In the genomic region with DNA sequence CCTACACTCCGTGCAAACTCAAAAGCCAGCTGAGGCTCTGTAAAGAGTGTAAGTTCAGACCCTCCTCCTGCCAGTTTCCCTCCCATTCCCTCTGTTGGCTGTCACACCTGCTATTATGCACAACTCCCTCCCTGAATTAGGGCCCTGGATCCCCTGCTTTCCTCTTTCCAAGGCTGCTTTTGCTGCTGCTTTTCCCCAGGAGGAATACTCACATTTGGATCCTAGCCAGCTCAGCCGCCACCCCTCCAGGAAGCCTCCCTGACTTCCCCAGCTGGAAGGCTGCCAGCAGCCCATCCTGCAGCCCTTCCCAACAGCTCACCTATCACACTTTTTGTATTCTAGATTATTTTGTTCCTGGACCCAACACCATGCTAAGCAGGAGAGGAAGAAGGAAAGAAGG, we compare ENCODE assay signal across 27 cellular contexts. TPM values are rescaled to one million over a fixed set of nuclear protein-coding genes. Genes with fewer than 3 reads are reported as not detected.
A peak's percentile ranks its signal among the peaks of the same experiment; 100 is the strongest.
DNase-seq lines count a peak whose midpoint lies in the region; ATAC-seq, FAIRE-seq and TF ChIP-seq lines count a peak whose summit lies in the region.
"Had no signal": no experiment of that assay in that cellular context is flagged by ENCODE, and none has a peak within 500 bp of the region (broad histone marks: within the 10 kb centered on the region; RNA-seq: fewer than 3 reads in every experiment).

No MANE protein-coding gene starts in this region.

- no peaks in the 10 kb centered on the region for H3K27me3 ChIP-seq in endothelial cell of umbilical vein (ENCODE audit: control insufficient read depth in 2 of 2, insufficient read depth in 2 of 2, low read length in 2 of 2)
- H3K27me3 ChIP-seq in right cardiac atrium (ENCODE audit: control insufficient read depth, insufficient read depth), result no peaks in the 10 kb centered on the region
- H3K27me3 ChIP-seq: ovary, spleen, uterus had no signal

- H3K4me1 Mint-ChIP-seq in activated naive CD8-positive, alpha-beta T cell treated with anti-CD3 and anti-CD28 coated beads for 36 hours, result no peaks in the 10 kb centered on the region
- no peaks in the 10 kb centered on the region for H3K4me1 Mint-ChIP-seq in immature natural killer cell
- H3K4me1 Mint-ChIP-seq: activated B cell treated with CpG ODN at 0.5 μM for 24 hours; activated naive CD4-positive, alpha-beta T cell treated with anti-CD3 and anti-CD28 coated beads, Interleukin-2, amount 50 U/mL, for 24 hours; activated T-helper 17 cell treated with anti-CD3 and anti-CD28 coated beads, Interleukin-2, amount 50 U/mL, for 72 hours; natural killer cell; stimulated activated memory B cell treated with anti-CD40 and anti-IgM and Interleukin-4, amounts not matched to agents 10 μg/mL and 1 μg/mL and 100 μg/mL, for 72 hours had no signal

- H3K4me1 ChIP-seq in endothelial cell of umbilical vein (ENCODE audit: control insufficient read depth, extremely low read depth, insufficient read depth, low read length), result peaks cover 4% of the 10 kb centered on the region
- H3K4me1 ChIP-seq in right cardiac atrium (ENCODE audit: control insufficient read depth, insufficient read depth, low read length), result no peaks in the 10 kb centered on the region
- H3K4me1 ChIP-seq: spleen, uterus had no signal

- H3K27ac Mint-ChIP-seq in activated naive CD8-positive, alpha-beta T cell treated with anti-CD3 and anti-CD28 coated beads for 36 hours, result no peak overlapping the region
- no peak overlapping the region for H3K27ac Mint-ChIP-seq in immature natural killer cell
- H3K27ac Mint-ChIP-seq: activated B cell treated with CpG ODN at 0.5 μM for 24 hours; activated naive CD4-positive, alpha-beta T cell treated with anti-CD3 and anti-CD28 coated beads, Interleukin-2, amount 50 U/mL, for 24 hours; activated T-helper 17 cell treated with anti-CD3 and anti-CD28 coated beads, Interleukin-2, amount 50 U/mL, for 72 hours; natural killer cell; stimulated activated memory B cell treated with anti-CD40 and anti-IgM and Interleukin-4, amounts not matched to agents 10 μg/mL and 1 μg/mL and 100 μg/mL, for 72 hours had no signal

- no peak overlapping the region for H2AFZ ChIP-seq in endothelial cell of umbilical vein (ENCODE audit: low read depth, low read length)
- H2AFZ ChIP-seq: GM23248 had no signal

- H3K4me3 Mint-ChIP-seq in activated naive CD8-positive, alpha-beta T cell treated with anti-CD3 and anti-CD28 coated beads for 36 hours, result no peak overlapping the region
- H3K4me3 Mint-ChIP-seq in immature natural killer cell, result no peak overlapping the region
- H3K4me3 Mint-ChIP-seq: activated B cell treated with CpG ODN at 0.5 μM for 24 hours; activated naive CD4-positive, alpha-beta T cell treated with anti-CD3 and anti-CD28 coated beads, Interleukin-2, amount 50 U/mL, for 24 hours; activated T-helper 17 cell treated with anti-CD3 and anti-CD28 coated beads, Interleukin-2, amount 50 U/mL, for 72 hours; natural killer cell; stimulated activated memory B cell treated with anti-CD40 and anti-IgM and Interleukin-4, amounts not matched to agents 10 μg/mL and 1 μg/mL and 100 μg/mL, for 72 hours had no signal

- peak; percentile 52 for DNase-seq in COR-L47 (lab: John Stamatoyannopoulos, UW)
- peak; percentile 61 for DNase-seq in NCI-H1105 treated with DMSO at 0.1 percent for 48 hours (lab: John Stamatoyannopoulos, UW)
- DNase-seq in NCI-H69 (lab: John Stamatoyannopoulos, UW), result peak; percentile 90
- peak; percentile 31 for DNase-seq in endothelial cell of umbilical vein (ENCODE audit: low read depth, low spot score)
- no peak for DNase-seq in right cardiac atrium
- no peak for DNase-seq in activated naive CD8-positive, alpha-beta T cell treated with anti-CD3 and anti-CD28 coated beads for 36 hours
- DNase-seq in immature natural killer cell, result no peak
- DNase-seq: activated B cell treated with CpG ODN at 0.5 μM for 24 hours; activated CD4-positive, alpha-beta T cell treated with anti-CD3 and anti-CD28 coated beads, Interleukin-2, amount 50 U/mL, for 4 hours; activated CD8-positive, alpha-beta memory T cell treated with anti-CD3 and anti-CD28 coated beads, Interleukin-2, amount 50 U/mL, for 4 hours; caudate nucleus; GM23248; natural killer cell; NCI-H187 treated with DMSO at 0.1 percent for 48 hours; NCI-H526 treated with DMSO at 0.1 percent for 48 hours; ovary; spleen; stimulated activated CD4-positive, alpha-beta T cell treated with anti-CD3 and anti-CD28 coated beads, Interleukin-4, amount 100 ng/mL, for 1 hour; SW 1271; uterus had no signal

- no peak for TF ChIP-seq POLR2A in endothelial cell of umbilical vein (IDR thresholded peaks at IDR 0.05; ENCODE audit: low read depth, low read length)

- FAIRE-seq in endothelial cell of umbilical vein (lab: Jason Lieb, UNC), result peak; percentile 59
- FAIRE-seq: HTR-8/SVneo, islet of Langerhans had no signal

- H3K4me3 ChIP-seq in endothelial cell of umbilical vein (replicated peaks in 1 of 3; ENCODE audit: insufficient read depth in 1 of 3, low read depth in 1 of 3, low read length in 3 of 3) (no peak overlapping the region), right cardiac atrium (ENCODE audit: low read length) (no peak overlapping the region)
- H3K4me3 ChIP-seq: GM23248, ovary, spleen, uterus had no signal

- H3K9me1 ChIP-seq in endothelial cell of umbilical vein (replicated peaks; ENCODE audit: control insufficient read depth, extremely low read depth, insufficient read depth, low read length), result no peaks in the 10 kb centered on the region

- no peaks in the 10 kb centered on the region for H3K9me3 ChIP-seq in endothelial cell of umbilical vein (replicated peaks; ENCODE audit: control insufficient read depth, insufficient read depth, low read length)
- no peaks in the 10 kb centered on the region for H3K9me3 ChIP-seq in right cardiac atrium (ENCODE audit: control insufficient read depth, low read length)
- H3K9me3 ChIP-seq: ovary, uterus had no signal

- CTCF ChIA-PET in endothelial cell of umbilical vein (lab: Charles Lee), result no interaction called here

- POLR2A ChIA-PET in endothelial cell of umbilical vein (lab: Charles Lee), result no interaction called here

- H3K27ac ChIP-seq in endothelial cell of umbilical vein (ENCODE audit: insufficient read depth, low read depth, low read length) (no peak overlapping the region), right cardiac atrium (ENCODE audit: low read length) (no peak overlapping the region)
- H3K27ac ChIP-seq: C4-2B, GM23248, ovary, spleen, uterus had no signal

- no peaks in the 10 kb centered on the region for H3K36me3 Mint-ChIP-seq in activated naive CD8-positive, alpha-beta T cell treated with anti-CD3 and anti-CD28 coated beads for 36 hours
- no peaks in the 10 kb centered on the region for H3K36me3 Mint-ChIP-seq in immature natural killer cell
- H3K36me3 Mint-ChIP-seq: activated naive CD4-positive, alpha-beta T cell treated with anti-CD3 and anti-CD28 coated beads, Interleukin-2, amount 50 U/mL, for 24 hours; natural killer cell had no signal

- no peak overlapping the region for H3K9ac ChIP-seq in endothelial cell of umbilical vein (replicated peaks; ENCODE audit: extremely low read depth, insufficient read depth, low read length)
- H3K9ac ChIP-seq: GM23248 had no signal

- no peak overlapping the region for H3K4me2 ChIP-seq in endothelial cell of umbilical vein (ENCODE audit: insufficient read depth, low read length)

- no TSS peak for BruUV-seq in endothelial cell of umbilical vein (replicated peaks; lab: Mats Ljungman, UMichigan)

- H3K36me3 ChIP-seq in endothelial cell of umbilical vein (ENCODE audit: control insufficient read depth in 2 of 2, extremely low read depth in 1 of 2, insufficient read depth in 2 of 2, low read length in 2 of 2), result no peaks in the 10 kb centered on the region
- H3K36me3 ChIP-seq: ovary, spleen, uterus had no signal

- H3K27me3 Mint-ChIP-seq in activated naive CD8-positive, alpha-beta T cell treated with anti-CD3 and anti-CD28 coated beads for 36 hours, result peaks cover 9% of the 10 kb centered on the region
- peaks cover 0 to 10% (median 8%) of the 10 kb centered on the region in 3 donors for H3K27me3 Mint-ChIP-seq in immature natural killer cell (ENCODE audit: low read depth in 3 of 3)
- H3K27me3 Mint-ChIP-seq: activated B cell treated with CpG ODN at 0.5 μM for 24 hours; stimulated activated memory B cell treated with anti-CD40 and anti-IgM and Interleukin-4, amounts not matched to agents 10 μg/mL and 1 μg/mL and 100 μg/mL, for 72 hours had no signal

- dilution Hi-C loops in endothelial cell of umbilical vein (cut with MboI; ENCODE audit: extremely low pct_ligation_motif_present, low sequenced_read_pairs), result no loop called here

- H3K9me3 Mint-ChIP-seq in activated naive CD8-positive, alpha-beta T cell treated with anti-CD3 and anti-CD28 coated beads for 36 hours, result no peaks in the 10 kb centered on the region
- no peaks in the 10 kb centered on the region for H3K9me3 Mint-ChIP-seq in immature natural killer cell
- H3K9me3 Mint-ChIP-seq: activated naive CD4-positive, alpha-beta T cell treated with anti-CD3 and anti-CD28 coated beads, Interleukin-2, amount 50 U/mL, for 24 hours; activated T-helper 17 cell treated with anti-CD3 and anti-CD28 coated beads, Interleukin-2, amount 50 U/mL, for 72 hours; natural killer cell had no signal

- no peaks in the 10 kb centered on the region for H3K79me2 ChIP-seq in endothelial cell of umbilical vein (ENCODE audit: control insufficient read depth, insufficient read depth, low read length)

- intact Hi-C loops in endothelial cell of umbilical vein (cut with micrococcal nuclease), result no loop called here
- intact Hi-C loops in right cardiac atrium (cut with DNase I), result no loop called here

- 17% methylated on average over 2 of the region's 2 CpGs for WGBS in right cardiac atrium

- TF ChIP-seq CTCF in endothelial cell of umbilical vein (IDR thresholded peaks at IDR 0.05; ENCODE audit: extremely low read depth in 1 of 2, insufficient read depth in 1 of 2, low read depth in 1 of 2, low read length in 2 of 2), result no peak

- H4K20me1 ChIP-seq in endothelial cell of umbilical vein (replicated peaks; ENCODE audit: control insufficient read depth, extremely low read depth, insufficient read depth, low read length), result no peaks in the 10 kb centered on the region

- no peak for ATAC-seq in right cardiac atrium
- ATAC-seq: activated T-helper 17 cell treated with anti-CD3 and anti-CD28 coated beads, Interleukin-2, amount 50 U/mL, for 72 hours; natural killer cell; Right ventricle myocardium inferior; stimulated activated memory B cell treated with anti-CD40 and anti-IgM and Interleukin-4, amounts not matched to agents 10 μg/mL and 1 μg/mL and 100 μg/mL, for 72 hours had no signal

RNA-seq across cellular contexts. Expression of gene WDR11, which starts 40.9 kb away (rescaled TPM):
- total RNA-seq in endothelial cell of umbilical vein, result 58.9 and 73.9 TPM in 2 replicates
- polyA plus RNA-seq in endothelial cell of umbilical vein, result 63.6 and 75.1 TPM in 2 replicates
- 30.5 and 35.7 TPM in 2 replicates for polyA plus RNA-seq in endothelial cell of umbilical vein (2011; cell fraction: cytosol; rRNA removed)
- 250 and 256 TPM in 2 replicates for polyA plus RNA-seq in endothelial cell of umbilical vein (2011; cell fraction: nucleus; rRNA removed)
- 51.9 and 53.3 TPM in 2 replicates for polyA plus RNA-seq in endothelial cell of umbilical vein (2012)
- 288 and 309 TPM in 2 replicates for polyA minus RNA-seq in endothelial cell of umbilical vein
- 28.2 TPM for polyA minus RNA-seq in endothelial cell of umbilical vein (2011; cell fraction: cytosol; rRNA and poly(A)+ RNA removed)
- 148 and 236 TPM in 2 replicates for polyA minus RNA-seq in endothelial cell of umbilical vein (2011; cell fraction: nucleus; rRNA and poly(A)+ RNA removed)
- total RNA-seq in right cardiac atrium, result 10 to 100 TPM; 14.6 to 21.9 (median 16.8) TPM
- polyA plus RNA-seq in right cardiac atrium, result 10.2 TPM
- total RNA-seq in activated naive CD8-positive, alpha-beta T cell treated with anti-CD3 and anti-CD28 coated beads for 36 hours, result 10 to 100 TPM; 34.4 to 34.5 TPM
- 10 to 100 TPM; 22.0 to 31.9 (median 22.2) TPM for polyA plus RNA-seq in immature natural killer cell

Comparison
In these comparisons a context has a peak if more than half of its experiments do, and no peak if none do; other contexts are left out.
1. DNase-seq: peak in COR-L47 (single experiment), NCI-H1105 treated with DMSO at 0.1 percent for 48 hours (single experiment), NCI-H69 (single experiment) and endothelial cell of umbilical vein (single experiment); none in right cardiac atrium (0 of 3), activated naive CD8-positive, alpha-beta T cell treated with anti-CD3 and anti-CD28 coated beads for 36 hours (single experiment) and immature natural killer cell (0 of 3).